Comparison of ENCODE assay signal across 3 cellular contexts in the genomic region with DNA sequence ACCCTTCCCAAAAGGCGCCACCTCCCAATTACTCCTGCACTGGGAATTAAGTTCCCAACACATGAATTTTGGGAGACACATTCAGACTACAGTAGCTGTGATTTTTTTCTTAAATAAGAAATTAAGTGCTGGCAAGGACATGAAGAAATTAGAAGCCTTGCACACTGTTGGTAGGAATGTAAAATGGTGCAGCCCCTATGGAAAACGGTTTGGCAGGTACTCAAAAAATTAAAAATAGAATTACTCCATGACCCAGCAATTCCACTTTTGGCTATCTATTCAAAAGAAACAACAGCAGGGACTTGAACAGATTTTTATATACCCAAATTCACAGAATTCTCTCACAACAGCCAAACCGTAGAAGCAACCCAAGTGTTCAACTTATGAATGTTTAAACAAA. TPM values are rescaled to one million over a fixed set of nuclear protein-coding genes. Genes with fewer than 3 reads are reported as not detected.
"Had no signal": no experiment of that assay in that cellular context is flagged by ENCODE, and none has a peak within 500 bp of the region (broad histone marks: within the 10 kb centered on the region; RNA-seq: fewer than 3 reads in every experiment).

No MANE protein-coding gene starts in this region.

RNA-seq across cellular contexts. Expression of gene CTSV, which starts 54.8 kb away (rescaled TPM):
- polyA plus RNA-seq: IgD-negative memory B cell had no signal

RNA-seq across cellular contexts. Expression of gene NUTM2G, which starts 55.5 kb away (rescaled TPM):
- total RNA-seq: K562, M059J had no signal
